Comparison of ENCODE assay signal across 8 cellular contexts in the genomic region with DNA sequence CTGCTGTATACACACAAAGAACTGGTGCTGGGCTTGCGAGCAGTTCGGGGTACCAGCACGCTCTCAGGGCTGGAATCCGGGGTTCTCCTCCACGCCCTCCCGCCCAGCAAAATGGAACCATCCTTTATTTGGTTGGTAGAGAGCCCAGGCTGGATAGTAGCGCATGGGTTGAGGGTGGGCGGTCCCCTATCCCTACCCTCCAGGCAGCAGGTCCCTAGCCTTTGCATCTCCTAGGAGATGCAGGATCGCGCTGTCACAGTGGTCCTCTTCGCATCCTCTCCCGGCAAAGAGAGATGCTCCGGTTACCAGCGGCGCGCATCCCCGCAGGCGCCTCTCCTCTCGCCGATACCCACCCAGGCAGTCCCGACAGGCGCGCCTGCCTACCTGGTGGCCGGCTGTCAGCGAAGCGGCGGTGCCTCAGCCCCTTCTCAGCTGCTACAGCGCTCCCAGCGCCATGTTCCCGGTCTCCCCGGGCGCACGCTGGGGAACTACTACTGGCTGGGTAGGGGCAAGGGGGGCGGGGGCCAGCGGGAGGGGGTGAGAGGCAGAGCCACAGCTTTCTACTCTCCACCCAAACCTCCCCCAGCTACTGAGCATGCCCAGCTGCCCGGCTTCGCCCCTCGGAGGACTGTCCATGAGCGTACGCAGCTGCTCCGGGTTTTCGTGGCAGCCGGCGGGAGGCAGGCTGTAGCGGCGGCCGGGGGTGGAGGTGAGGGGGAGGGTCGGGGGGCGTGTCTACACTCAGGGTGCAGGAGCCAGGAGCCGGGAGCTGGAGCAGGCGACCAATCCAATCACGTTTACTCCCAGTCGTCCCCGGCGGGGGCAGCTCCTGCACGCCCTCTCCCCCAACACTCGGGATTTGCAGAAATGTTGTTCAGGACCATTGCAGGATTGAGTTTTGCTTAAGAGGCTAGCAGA. TPM values are rescaled to one million over a fixed set of nuclear protein-coding genes. Genes with fewer than 3 reads are reported as not detected.
DNase-seq lines count a peak whose midpoint lies in the region; ATAC-seq, FAIRE-seq and TF ChIP-seq lines count a peak whose summit lies in the region.

A gene (minus strand): TSS at position 699 of the 918 bp plus-strand sequence. CDS start 194,748 bp downstream, outside the sequence.

- H3K9me3 ChIP-seq in suprapubic skin = no peaks in the 10 kb centered on the region

- DNase-seq in D721Med (ENCODE audit: insufficient read length, low spot score) (peak; percentile 30), NCI-H187 (lab: John Stamatoyannopoulos, UW) (peak; percentile 85 to 96), iPS-NIHi11 (ENCODE audit: low spot score) (peak; percentile 95), suprapubic skin (ENCODE audit: low spot score in 2 of 2) (no peak), HT-29 (ENCODE audit: low spot score) (no peak)
- no peak for DNase-seq in activated naive CD4-positive, alpha-beta T cell (lab: John Stamatoyannopoulos, UW)

- FAIRE-seq in D721Med (lab: Jason Lieb, UNC) = no peak

- peaks cover 21% of the 10 kb centered on the region for H3K27me3 Mint-ChIP-seq in brain

- H3K27me3 ChIP-seq in suprapubic skin = peaks cover 17% of the 10 kb centered on the region

- no peak for ATAC-seq in GM21528 (IDR thresholded peaks at IDR 0.05; ENCODE audit: low FRiP score, unreplicated experiment)

- TF ChIP-seq POLR2A in suprapubic skin (IDR thresholded peaks at IDR 0.05) = no peak

- no peaks in the 10 kb centered on the region for H3K36me3 Mint-ChIP-seq in brain

- H3K27ac ChIP-seq in suprapubic skin = no peak within 1 kb of the TSS

- H3K4me3 ChIP-seq in suprapubic skin = peak within 1 kb of the TSS; percentile 46

- no peaks in the 10 kb centered on the region for H3K36me3 ChIP-seq in suprapubic skin

- WGBS in suprapubic skin = under 1% methylated on average over 25 of the region's 57 CpGs

- peaks cover 0 to 17% (median 4%) of the 10 kb centered on the region in 5 experiments for H3K9me3 Mint-ChIP-seq in brain

- H3K27ac Mint-ChIP-seq in brain = peak within 1 kb of the TSS; percentile 90 to 98 (median 94)

- peaks cover 18% of the 10 kb centered on the region for H3K4me1 ChIP-seq in suprapubic skin

- TF ChIP-seq EP300 in suprapubic skin (IDR thresholded peaks at IDR 0.05) = no peak

- no peak for TF ChIP-seq CTCF in D721Med (IDR thresholded peaks at IDR 0.05; ENCODE audit: insufficient read depth, missing control alignments)
- no peak for TF ChIP-seq CTCF in brain (conservative IDR thresholded peaks at IDR 0.05)
- TF ChIP-seq CTCF in suprapubic skin (IDR thresholded peaks at IDR 0.05) = no peak

- H3K4me1 Mint-ChIP-seq in brain = peaks cover 37% of the 10 kb centered on the region

- peak within 1 kb of the TSS; percentile 91 to 97 (median 94) for H3K4me3 Mint-ChIP-seq in brain

RNA-seq across cellular contexts. Expression of the gene that starts here (rescaled TPM):
- polyA plus RNA-seq in brain (ENCODE audit: insufficient read depth, low read depth, low replicate concordance) = 7.2 TPM
- under 1 TPM in 3 of 4 donors, not detected in 1; 0.10 to 0.56 (median 0.21) TPM for total RNA-seq in suprapubic skin
- not detected in 2 replicates for total RNA-seq in HT-29 (2014; rRNA removed; shearing (Covaris generic))

Comparison
In these comparisons a context has a peak if more than half of its experiments do, and no peak if none do; other contexts are left out.
1. DNase-seq: peak in D721Med (single experiment), NCI-H187 (2 of 2) and iPS-NIHi11 (single experiment); none in suprapubic skin (0 of 2), HT-29 (single experiment) and activated naive CD4-positive, alpha-beta T cell (0 of 4).